ENCODE assay signal across 11 cellular contexts in genomic region chr9:137721899-137722298, GRCh38.
DNase-seq lines count a peak whose midpoint lies in the region; ATAC-seq, FAIRE-seq and TF ChIP-seq lines count a peak whose summit lies in the region.
"Had no signal": no experiment of that assay in that cellular context is flagged by ENCODE, and none has a peak within 500 bp of the region (broad histone marks: within the 10 kb centered on the region; RNA-seq: fewer than 3 reads in every experiment).

No MANE protein-coding gene starts in this region.

- H3K4me2 ChIP-seq in OCI-LY1 (ENCODE audit: low read length), result no peak overlapping the region

- no peak for ATAC-seq in activated naive CD8-positive, alpha-beta T cell treated with anti-CD3 and anti-CD28 coated beads, Interleukin-2, amount 50 U/mL, for 24 hours
- peak; percentile 67 for ATAC-seq in naive thymus-derived CD4-positive, alpha-beta T cell
- no peak for ATAC-seq in GM21825 (IDR thresholded peaks at IDR 0.05; ENCODE audit: unreplicated experiment)
- ATAC-seq: PC-3 had no signal

- H3K4me3 ChIP-seq in OCI-LY1 (ENCODE audit: low read depth, low read length, poor library complexity, severe bottlenecking), result no peak overlapping the region
- no peak overlapping the region for H3K4me3 ChIP-seq in naive thymus-derived CD4-positive, alpha-beta T cell (ENCODE audit: low read length)
- H3K4me3 ChIP-seq: lung had no signal

- no peaks in the 10 kb centered on the region for H3K27me3 Mint-ChIP-seq in activated naive CD8-positive, alpha-beta T cell treated with anti-CD3 and anti-CD28 coated beads, Interleukin-2, amount 50 U/mL, for 24 hours
- H3K27me3 Mint-ChIP-seq in naive thymus-derived CD4-positive, alpha-beta T cell, result no peaks in the 10 kb centered on the region

- no peak overlapping the region for H3K9ac ChIP-seq in OCI-LY1 (ENCODE audit: low read length)

- H3K4me1 ChIP-seq in OCI-LY1 (ENCODE audit: insufficient read depth, low read length, severe bottlenecking), result no peaks in the 10 kb centered on the region
- H3K4me1 ChIP-seq in naive thymus-derived CD4-positive, alpha-beta T cell (ENCODE audit: control insufficient read depth in 2 of 2, insufficient read depth in 2 of 2, low read length in 2 of 2), result peaks cover 26 to 44% of the 10 kb centered on the region in 2 donors

- intact Hi-C loops in naive thymus-derived CD4-positive, alpha-beta T cell (cut with micrococcal nuclease), result loop anchor here in 1 of 2 donors (2.0 to 5.0 kb wide), 3 partner anchors 49 to 305 kb away; no protein-coding TSS in a partner anchor

- peak; percentile 36 for FAIRE-seq in G401.6 (lab: Jason Lieb, UNC)
- FAIRE-seq: TTC549 had no signal

- no peaks in the 10 kb centered on the region for H3F3A ChIP-seq in OCI-LY1 (ENCODE audit: insufficient read depth, low read length)

- peaks cover 43% of the 10 kb centered on the region for H3K4me1 Mint-ChIP-seq in activated naive CD8-positive, alpha-beta T cell treated with anti-CD3 and anti-CD28 coated beads, Interleukin-2, amount 50 U/mL, for 24 hours
- peaks cover 34 to 64% (median 54%) of the 10 kb centered on the region in 7 donors for H3K4me1 Mint-ChIP-seq in naive thymus-derived CD4-positive, alpha-beta T cell

- CTCF ChIA-PET in naive thymus-derived CD4-positive, alpha-beta T cell (lab: Charles Lee), result interaction anchor here (0.6 to 1.0 kb wide), 9 partner anchors 9 to 1186 kb away, joined by 3 to 10 read pairs (median 3); no protein-coding TSS in a partner anchor

- H2AFZ ChIP-seq in OCI-LY1 (ENCODE audit: low read length), result no peak overlapping the region

- POLR2A ChIA-PET in naive thymus-derived CD4-positive, alpha-beta T cell (lab: Charles Lee), result interaction anchor here (0.6 kb wide), 1 partner anchor 14 kb away, joined by 11 read pairs; no protein-coding TSS in a partner anchor

- H3K36me3 Mint-ChIP-seq in activated naive CD8-positive, alpha-beta T cell treated with anti-CD3 and anti-CD28 coated beads, Interleukin-2, amount 50 U/mL, for 24 hours (ENCODE audit: low read depth), result peaks cover 74% of the 10 kb centered on the region
- H3K36me3 Mint-ChIP-seq in naive thymus-derived CD4-positive, alpha-beta T cell, result peaks cover 24 to 84% (median 66%) of the 10 kb centered on the region in 5 donors

- no peak overlapping the region for H3K27ac ChIP-seq in OCI-LY1 (ENCODE audit: low read depth, low read length, poor library complexity, severe bottlenecking)
- H3K27ac ChIP-seq in naive thymus-derived CD4-positive, alpha-beta T cell (ENCODE audit: low read depth, low read length), result peak overlapping the region; percentile 57

- no peaks in the 10 kb centered on the region for H3K27me3 ChIP-seq in OCI-LY1 (ENCODE audit: insufficient read depth, low read length)
- H3K27me3 ChIP-seq in naive thymus-derived CD4-positive, alpha-beta T cell (ENCODE audit: control insufficient read depth in 2 of 2, insufficient read depth in 2 of 2, low read length in 2 of 2), result no peaks in the 10 kb centered on the region

- peaks cover 26% of the 10 kb centered on the region for H3K9me3 Mint-ChIP-seq in activated naive CD8-positive, alpha-beta T cell treated with anti-CD3 and anti-CD28 coated beads, Interleukin-2, amount 50 U/mL, for 24 hours
- peaks cover 3 to 42% (median 13%) of the 10 kb centered on the region in 11 donors for H3K9me3 Mint-ChIP-seq in naive thymus-derived CD4-positive, alpha-beta T cell

- H3K9me2 ChIP-seq in OCI-LY1 (ENCODE audit: low read depth, low read length), result no peaks in the 10 kb centered on the region

- H3K4me3 Mint-ChIP-seq in activated naive CD8-positive, alpha-beta T cell treated with anti-CD3 and anti-CD28 coated beads, Interleukin-2, amount 50 U/mL, for 24 hours, result peak overlapping the region; percentile 43
- peak overlapping the region; percentile 52 to 84 (median 73) for H3K4me3 Mint-ChIP-seq in naive thymus-derived CD4-positive, alpha-beta T cell

- no peaks in the 10 kb centered on the region for H3K9me3 ChIP-seq in OCI-LY1 (ENCODE audit: low read length)
- H3K9me3 ChIP-seq in naive thymus-derived CD4-positive, alpha-beta T cell (ENCODE audit: control insufficient read depth in 2 of 3, low read length in 3 of 3), result peaks cover 0 to 23% (median 0%) of the 10 kb centered on the region in 3 experiments

- TF ChIP-seq CTCF in OCI-LY1 (IDR thresholded peaks at IDR 0.05; ENCODE audit: low read length), result peak; percentile 47

- H3K79me2 ChIP-seq in OCI-LY1 (ENCODE audit: insufficient read depth, low read length), result peaks cover 21% of the 10 kb centered on the region

- peaks cover 83% of the 10 kb centered on the region for H3K36me3 ChIP-seq in OCI-LY1 (ENCODE audit: insufficient read depth, low read length)
- H3K36me3 ChIP-seq in naive thymus-derived CD4-positive, alpha-beta T cell (ENCODE audit: control insufficient read depth in 2 of 3, insufficient read depth in 3 of 3, low read length in 3 of 3), result peaks cover 6 to 50% (median 9%) of the 10 kb centered on the region in 3 experiments

- peak overlapping the region; percentile 81 for H3K27ac Mint-ChIP-seq in activated naive CD8-positive, alpha-beta T cell treated with anti-CD3 and anti-CD28 coated beads, Interleukin-2, amount 50 U/mL, for 24 hours
- H3K27ac Mint-ChIP-seq in naive thymus-derived CD4-positive, alpha-beta T cell, result peak overlapping the region; percentile 78 to 96 (median 92)

- DNase-seq in activated naive CD8-positive, alpha-beta T cell treated with anti-CD3 and anti-CD28 coated beads, Interleukin-2, amount 50 U/mL, for 24 hours, result no peak
- DNase-seq in naive thymus-derived CD4-positive, alpha-beta T cell, result peak in 7 of 9 donors; percentile 27 to 54 (median 51)
- DNase-seq in hippocampal formation (lab: John Stamatoyannopoulos, UW), result no peak
- DNase-seq in SHP77 treated with DMSO at 0.1 percent for 48 hours (lab: John Stamatoyannopoulos, UW), result no peak
- no peak for DNase-seq in SKM-1 (lab: John Stamatoyannopoulos, UW; ENCODE audit: unreplicated experiment)
- DNase-seq: PC-3 had no signal

- no peaks in the 10 kb centered on the region for H4K20me1 ChIP-seq in OCI-LY1 (ENCODE audit: insufficient read depth, low read length)

Comparison
In these comparisons a context has a peak if more than half of its experiments do, and no peak if none do; other contexts are left out.
1. DNase-seq: peak in naive thymus-derived CD4-positive, alpha-beta T cell (7 of 9); none in activated naive CD8-positive, alpha-beta T cell treated with anti-CD3 and anti-CD28 coated beads, Interleukin-2, amount 50 U/mL, for 24 hours (single experiment), hippocampal formation (0 of 2), SHP77 treated with DMSO at 0.1 percent for 48 hours (single experiment) and SKM-1 (single experiment).